10 cellular contexts compared by ENCODE assay signal in genomic region chr10:38025283-38025682, GRCh38. TPM values are rescaled to one million over a fixed set of nuclear protein-coding genes. Genes with fewer than 3 reads are reported as not detected.
A peak's percentile ranks its signal among the peaks of the same experiment; 100 is the strongest.
DNase-seq lines count a peak whose midpoint lies in the region; ATAC-seq lines count a peak whose summit lies in the region.
"Had no signal": no experiment of that assay in that cellular context is flagged by ENCODE, and none has a peak within 500 bp of the region (broad histone marks: within the 10 kb centered on the region; RNA-seq: fewer than 3 reads in every experiment).

No MANE protein-coding gene starts in this region.

- peak in 1 of 3 donors; percentile 34 for DNase-seq in CD4-positive, CD25-positive, alpha-beta regulatory T cell
- peak; percentile 29 for DNase-seq in SIG-M5 treated with dmso at 0.1 percent for 504 hours (lab: John Stamatoyannopoulos, UW; ENCODE audit: unreplicated experiment)
- DNase-seq in head of caudate nucleus, result no peak
- DNase-seq in KG1 (lab: John Stamatoyannopoulos, UW), result no peak
- DNase-seq in hepatic stellate cell (ENCODE audit: low spot score), result no peak
- no peak for DNase-seq in sciatic nerve (ENCODE audit: low spot score)
- DNase-seq: body of pancreas had no signal

- intact Hi-C loops in head of caudate nucleus (cut with DNase I), result no loop called here
- intact Hi-C loops in sciatic nerve (cut with DNase I), result no loop called here

- no peaks in the 10 kb centered on the region for H3K4me1 ChIP-seq in CD4-positive, CD25-positive, alpha-beta regulatory T cell (ENCODE audit: control insufficient read depth, insufficient read depth, low read length, poor library complexity, severe bottlenecking)
- H3K4me1 ChIP-seq: BLaER1, body of pancreas had no signal

- peak overlapping the region in 2 of 3 donors; percentile 22 to 97 for H3K27ac Mint-ChIP-seq in CD4-positive, CD25-positive, alpha-beta regulatory T cell

- H3K4me3 Mint-ChIP-seq in CD4-positive, CD25-positive, alpha-beta regulatory T cell, result no peak overlapping the region

- no peaks in the 10 kb centered on the region for H3K27me3 Mint-ChIP-seq in CD4-positive, CD25-positive, alpha-beta regulatory T cell

- H3K4me1 Mint-ChIP-seq in CD4-positive, CD25-positive, alpha-beta regulatory T cell, result peaks cover 22 to 48% (median 47%) of the 10 kb centered on the region in 4 donors

- ATAC-seq in CD4-positive, CD25-positive, alpha-beta regulatory T cell (ENCODE audit: low read depth in 2 of 2), result peak; percentile 44 to 45
- peak; percentile 85 for ATAC-seq in GM19328 (IDR thresholded peaks at IDR 0.05; ENCODE audit: unreplicated experiment)
- peak; percentile 75 for ATAC-seq in HG03064 (IDR thresholded peaks at IDR 0.05; ENCODE audit: low read depth, unreplicated experiment)
- ATAC-seq in sciatic nerve, result no peak
- ATAC-seq: body of pancreas had no signal

- H3K4me3 ChIP-seq in CD4-positive, CD25-positive, alpha-beta regulatory T cell (ENCODE audit: low read depth, low read length), result no peak overlapping the region
- H3K4me3 ChIP-seq: BLaER1, body of pancreas had no signal

- no peaks in the 10 kb centered on the region for H3K9me3 ChIP-seq in CD4-positive, CD25-positive, alpha-beta regulatory T cell (ENCODE audit: control insufficient read depth in 2 of 2, low read length in 2 of 2)
- H3K9me3 ChIP-seq: BLaER1, body of pancreas had no signal

- H3K36me3 Mint-ChIP-seq in CD4-positive, CD25-positive, alpha-beta regulatory T cell, result peaks cover 83% of the 10 kb centered on the region

- no peak overlapping the region for H3K27ac ChIP-seq in CD4-positive, CD25-positive, alpha-beta regulatory T cell (ENCODE audit: insufficient read depth, low read length, poor library complexity, severe bottlenecking)
- H3K27ac ChIP-seq: BLaER1, body of pancreas had no signal

- peaks cover 0 to 3% (median 0%) of the 10 kb centered on the region in 7 donors for H3K9me3 Mint-ChIP-seq in CD4-positive, CD25-positive, alpha-beta regulatory T cell

- H3K27me3 ChIP-seq in CD4-positive, CD25-positive, alpha-beta regulatory T cell (ENCODE audit: control insufficient read depth, insufficient read depth, low read length), result no peaks in the 10 kb centered on the region
- H3K27me3 ChIP-seq: BLaER1, body of pancreas had no signal

- H3K36me3 ChIP-seq in CD4-positive, CD25-positive, alpha-beta regulatory T cell (ENCODE audit: control insufficient read depth, insufficient read depth, low read length), result peaks cover 90% of the 10 kb centered on the region

RNA-seq across cellular contexts. Expression of gene ZNF33A, which starts 14.8 kb away (rescaled TPM):
- 46.0 TPM for total RNA-seq in CD4-positive, CD25-positive, alpha-beta regulatory T cell
- polyA plus RNA-seq in CD4-positive, CD25-positive, alpha-beta regulatory T cell, result 10 to 100 TPM; 17.0 to 21.6 (median 19.3) TPM
- total RNA-seq in sciatic nerve, result 32.5 TPM

RNA-seq across cellular contexts. Expression of gene ZNF25, which starts 48.8 kb away (rescaled TPM):
- total RNA-seq in CD4-positive, CD25-positive, alpha-beta regulatory T cell, result 5.9 TPM
- polyA plus RNA-seq in CD4-positive, CD25-positive, alpha-beta regulatory T cell, result 1 to 10 TPM; 3.0 to 5.6 (median 5.1) TPM
- 21.0 TPM for total RNA-seq in sciatic nerve
